9 cellular contexts compared by ENCODE assay signal in genomic region chr19:48203227-48203793, GRCh38. TPM values are rescaled to one million over a fixed set of nuclear protein-coding genes. Genes with fewer than 3 reads are reported as not detected.
DNase-seq lines count a peak whose midpoint lies in the region; ATAC-seq, FAIRE-seq and TF ChIP-seq lines count a peak whose summit lies in the region.
"Had no signal": no experiment of that assay in that cellular context is flagged by ENCODE, and none has a peak within 500 bp of the region (broad histone marks: within the 10 kb centered on the region; RNA-seq: fewer than 3 reads in every experiment).

No MANE protein-coding gene starts in this region.

- H4K20me1 ChIP-seq in HCT116 (ENCODE audit: insufficient read depth), result no peaks in the 10 kb centered on the region
- H4K20me1 ChIP-seq in K562 (replicated peaks; ENCODE audit: control insufficient read depth, insufficient read depth, low read length), result no peaks in the 10 kb centered on the region

- H3K9me2 ChIP-seq in HCT116 (ENCODE audit: insufficient read depth), result no peaks in the 10 kb centered on the region

- no peak for DNase-seq in AG10803 (ENCODE audit: low read depth)
- peak; percentile 24 for DNase-seq in HCT116 (ENCODE audit: low read depth, low spot score)
- DNase-seq in K562 (ENCODE audit: extremely low read depth in 1 of 4, low spot score in 3 of 4), result peak in 1 of 4 experiments; percentile 38
- no peak for DNase-seq in natural killer cell
- no peak for DNase-seq in AG08396 (ENCODE audit: low spot score)
- no peak for DNase-seq in NCI-H1930 (lab: John Stamatoyannopoulos, UW)

- H3K27ac ChIP-seq in HCT116 (ENCODE audit: low read depth, low read length) (peak overlapping the region; percentile 70), K562 (ENCODE audit: extremely low read depth, low read depth, low read length) (peak overlapping the region; percentile 75)

- intact Hi-C loops in HCT116 (cut with micrococcal nuclease), result no loop called here
- intact Hi-C loops in K562 (cut with micrococcal nuclease), result loop anchor here (5.0 kb wide), 1 partner anchor 54 kb away; the partner anchor contains the start of gene CARD8
- intact Hi-C loops in natural killer cell (cut with micrococcal nuclease), result loop anchor here (1.0 kb wide), 1 partner anchor 57 kb away; no protein-coding TSS in a partner anchor

- TF ChIP-seq CTCF in AG10803 (conservative IDR thresholded peaks at IDR 0.05; ENCODE audit: low read length), result no peak
- no peak for TF ChIP-seq CTCF in HCT116 (IDR thresholded peaks at IDR 0.05 in 2 of 3, conservative IDR thresholded peaks at IDR 0.05 in 1 of 3; ENCODE audit: borderline replicate concordance in 1 of 3, insufficient read depth in 1 of 3, low read depth in 2 of 3, low read length in 2 of 3)
- TF ChIP-seq CTCF in K562 (IDR thresholded peaks at IDR 0.05 in 2 of 3, conservative IDR thresholded peaks at IDR 0.05 in 1 of 3; ENCODE audit: insufficient read depth in 2 of 3, low read depth in 1 of 3, low read length in 3 of 3), result no peak
- TF ChIP-seq CTCF in natural killer cell (IDR thresholded peaks at IDR 0.05), result no peak

- H3K79me2 ChIP-seq in HCT116 (ENCODE audit: insufficient read depth, low read length), result 0 out of 2 replicates have a peak, but pooled peaks cover 5% of the 10 kb centered on the region
- H3K79me2 ChIP-seq in K562 (ENCODE audit: control insufficient read depth, insufficient read depth, low read length), result peaks cover 18% of the 10 kb centered on the region

- no peak overlapping the region for H3K4me3 Mint-ChIP-seq in natural killer cell
- H3K4me3 Mint-ChIP-seq: T-helper 1 cell treated with Interleukin-12 subunit alpha and Interleukin-12 subunit beta and Interleukin-4 antibody, amounts not matched to agents 30 μg/mL and 1 μg/mL, for 36 hours had no signal

- H3K27ac Mint-ChIP-seq in natural killer cell, result no peak overlapping the region
- H3K27ac Mint-ChIP-seq: T-helper 1 cell treated with Interleukin-12 subunit alpha and Interleukin-12 subunit beta and Interleukin-4 antibody, amounts not matched to agents 30 μg/mL and 1 μg/mL, for 36 hours had no signal

- H3K4me1 Mint-ChIP-seq in natural killer cell, result peaks cover 8 to 9% of the 10 kb centered on the region in 2 donors

- CTCF ChIA-PET in HCT116 (lab: Charles Lee) (interaction anchor here (1.6 to 2.1 kb wide), 2 partner anchors 9 to 57 kb away, joined by 8 to 14 read pairs; no protein-coding TSS in a partner anchor), K562 (lab: Yijun Ruan, JAX; ENCODE audit: low intra/inter-chr PET ratio) (no interaction called here)

- ATAC-seq in HCT116 (peak; percentile 17; the same call in 1 of the 2 replicates), K562 (no peak), natural killer cell (no peak), GM18858 (IDR thresholded peaks at IDR 0.05; ENCODE audit: unreplicated experiment) (no peak)

- H3K27me3 Mint-ChIP-seq in natural killer cell (ENCODE audit: low read depth in 2 of 2), result no peaks in the 10 kb centered on the region

- BruUV-seq in HCT116 (replicated peaks; lab: Mats Ljungman, UMichigan) (TSS peak; percentile 90), K562 (replicated peaks; lab: Mats Ljungman, UMichigan) (TSS peak; percentile 90)

- H3K9me3 ChIP-seq in HCT116 (ENCODE audit: control insufficient read depth in 1 of 2, insufficient read depth in 1 of 2, low read depth in 1 of 2, low read length in 2 of 2) (no peaks in the 10 kb centered on the region), K562 (replicated peaks; ENCODE audit: control insufficient read depth, insufficient read depth, low read depth, low read length) (no peaks in the 10 kb centered on the region), mononuclear cell (ENCODE audit: low read depth, low read length) (no peaks in the 10 kb centered on the region)

- no peak for TF ChIP-seq RAD21 in HCT116 (IDR thresholded peaks at IDR 0.05; ENCODE audit: low read depth)
- TF ChIP-seq RAD21 in K562 (CRISPR knock-in tag; conservative IDR thresholded peaks at IDR 0.05 in 1 of 2, IDR thresholded peaks at IDR 0.05 in 1 of 2), result peak in 1 of 2 experiments; percentile 4; a peak in 1 of 4 replicates

- H3K36me3 Mint-ChIP-seq in natural killer cell, result no peaks in the 10 kb centered on the region

- H3K4me1 ChIP-seq in HCT116 (ENCODE audit: control insufficient read depth in 1 of 2, insufficient read depth in 2 of 2, low read length in 2 of 2) (peaks cover 9 to 26% of the 10 kb centered on the region in 2 experiments; a peak in 3 of 4 replicates), K562 (replicated peaks in 1 of 2; ENCODE audit: control insufficient read depth in 2 of 2, insufficient read depth in 2 of 2, low read length in 2 of 2) (peaks cover 8 to 17% of the 10 kb centered on the region in 2 experiments; a peak in 3 of 5 replicates), mononuclear cell (ENCODE audit: insufficient read depth, low read length) (peaks cover 37% of the 10 kb centered on the region)

- no peak for FAIRE-seq in K562 (lab: Jason Lieb, UNC)

- peak overlapping the region; percentile 79 for H3K9ac ChIP-seq in HCT116 (ENCODE audit: low read length)
- H3K9ac ChIP-seq in K562 (ENCODE audit: insufficient read depth in 1 of 2, low read depth in 2 of 2, low read length in 2 of 2), result peak overlapping the region; percentile 79 to 91; a peak in 3 of 4 replicates

- H3K9me3 Mint-ChIP-seq in natural killer cell, result no peaks in the 10 kb centered on the region
- H3K9me3 Mint-ChIP-seq: T-helper 1 cell treated with Interleukin-12 subunit alpha and Interleukin-12 subunit beta and Interleukin-4 antibody, amounts not matched to agents 30 μg/mL and 1 μg/mL, for 36 hours had no signal

- H2AFZ ChIP-seq in HCT116 (ENCODE audit: low read depth, low read length, poor library complexity, severe bottlenecking) (peak overlapping the region; percentile 80), K562 (ENCODE audit: low read depth, low read length) (peak overlapping the region; percentile 94)

- TF ChIP-seq POLR2A in HCT116 (IDR thresholded peaks at IDR 0.05; ENCODE audit: borderline replicate concordance, extremely low read depth, insufficient read depth, insufficient read length) (no peak), K562 (conservative IDR thresholded peaks at IDR 0.05) (no peak)

- H3K27me3 ChIP-seq in HCT116 (ENCODE audit: insufficient read depth, low read length) (no peaks in the 10 kb centered on the region), K562 (ENCODE audit: control insufficient read depth in 2 of 2, insufficient read depth in 2 of 2, low read length in 2 of 2) (no peaks in the 10 kb centered on the region), mononuclear cell (ENCODE audit: insufficient read depth, low read length) (no peaks in the 10 kb centered on the region)

- H3K4me2 ChIP-seq in HCT116 (ENCODE audit: low read length) (peak overlapping the region; percentile 88), K562 (ENCODE audit: insufficient read depth, low read length) (peak overlapping the region; percentile 93)

- H3K4me3 ChIP-seq in AG10803 (ENCODE audit: low read length) (peak overlapping the region; percentile 89), HCT116 (replicated peaks in 1 of 2; ENCODE audit: low read depth in 1 of 2, low read length in 2 of 2) (peak overlapping the region; percentile 72 to 91), K562 (peak overlapping the region; percentile 55), mononuclear cell (ENCODE audit: low read length) (peak overlapping the region; percentile 65)

- in situ Hi-C loops in K562 (cut with MboI), result no loop called here

- RAD21 ChIA-PET in HCT116 (lab: Charles Lee; ENCODE audit: low non-redundant PET in 1 of 2, low total read pairs in 2 of 2, uncharacterized antibody in 2 of 2, unreplicated experiment in 2 of 2), result interaction anchor here (0.5 to 1.6 kb wide), 5 partner anchors 26 to 68 kb away, joined by 3 to 5 read pairs (median 4); no protein-coding TSS in a partner anchor

- POLR2A ChIA-PET in HCT116 (lab: Charles Lee) (interaction anchor here (0.6 to 2.9 kb wide), 14 partner anchors 9 to 1870 kb away, joined by 3 to 14 read pairs (median 4); partner anchors contain the start of genes CARD8, LIG1, PLA2G4C and ZSWIM9), K562 (lab: Yijun Ruan, JAX) (interaction anchor here (0.5 to 2.7 kb wide), 23 partner anchors 8 to 1353 kb away, joined by 3 to 24 read pairs (median 3); partner anchors contain the start of genes AP2S1 and CARD8)

- WGBS in K562 (ENCODE audit: insufficient coverage, low coverage, missing lambda C conversion rate), result 4% methylated on average over 5 of the region's 5 CpGs

- no peak for TF ChIP-seq EP300 in K562 (IDR thresholded peaks at IDR 0.05; ENCODE audit: low read length)

- H3K36me3 ChIP-seq in HCT116 (ENCODE audit: control insufficient read depth in 1 of 2, insufficient read depth in 2 of 2, low read length in 2 of 2), result no peaks in the 10 kb centered on the region
- H3K36me3 ChIP-seq in K562 (ENCODE audit: control insufficient read depth, insufficient read depth, low read length), result peaks cover 7% of the 10 kb centered on the region; the same call in 2 of the 3 replicates

- no peaks in the 10 kb centered on the region for H3K9me1 ChIP-seq in K562 (ENCODE audit: control insufficient read depth, insufficient read depth, low read length)

RNA-seq across cellular contexts. Expression of gene ZSWIM9, which starts 32.8 kb away (rescaled TPM):
- 10.2 TPM for total RNA-seq in HCT116 (2021; ENCODE audit: unreplicated experiment)
- polyA plus RNA-seq in HCT116 (2012), result 7.3 and 8.6 TPM in 2 replicates
- 0.35 and 0.74 TPM in 2 replicates for total RNA-seq in K562 (2011; cell fraction: chromatin; rRNA removed; ENCODE audit: low replicate concordance)
- total RNA-seq in K562 (2011; cell fraction: nucleolus; rRNA removed), result 0.53 and 1.0 TPM in 2 replicates
- 0.29 and 1.9 TPM in 2 replicates for total RNA-seq in K562 (2011; cell fraction: nucleoplasm; rRNA removed)
- total RNA-seq in K562 (2014; rRNA removed), result 0.50 and 0.73 TPM in 2 replicates
- 0.11 and 0.13 TPM in 2 replicates for total RNA-seq in K562 (2014; rRNA removed; fragmentation: Illumina TruSeq; extraction: Trizol)
- total RNA-seq in K562 (2015; rRNA removed; fragmentation: Illumina TruSeq; extraction: Trizol), result 0.11 and 0.36 TPM in 2 replicates
- total RNA-seq in K562 (2021), result 1.4 TPM in 2 replicates
- 0.06 and 0.09 TPM in 2 replicates for polyA plus RNA-seq in K562 (2011; rRNA removed)
- polyA plus RNA-seq in K562 (2011; cell fraction: cytosol; rRNA removed), result 0.21 and 0.57 TPM in 2 replicates
- polyA plus RNA-seq in K562 (2011; cell fraction: nucleus; rRNA removed), result 0.15 and 0.51 TPM in 2 replicates
- 1.8 and 2.8 TPM in 2 replicates for polyA plus RNA-seq in K562 (2012)
- 0.33 and 0.58 TPM in 2 replicates for polyA plus RNA-seq in K562 (2014; fragmentation: Illumina TruSeq; extraction: Trizol)
- under 1 TPM in 1 of 2 experiments, not detected in 1; 0.04 TPM for polyA plus RNA-seq in K562 (2014; fragmentation: Nextera tagmentation; extraction: Ambion mirVana)
- polyA plus RNA-seq in K562 (2014; rRNA removed), result 0.82 and 0.94 TPM in 2 replicates
- 0.09 and 0.11 TPM in 2 replicates for polyA minus RNA-seq in K562 (2011; rRNA and poly(A)+ RNA removed)
- polyA minus RNA-seq in K562 (2011; cell fraction: cytosol; rRNA and poly(A)+ RNA removed), result 0.73 and 1.7 TPM in 2 replicates
- 0.40 and 0.44 TPM in 2 replicates for polyA minus RNA-seq in K562 (2011; cell fraction: nucleus; rRNA and poly(A)+ RNA removed)
- 0.73 TPM for total RNA-seq in mononuclear cell
- total RNA-seq in natural killer cell, result 1 to 10 TPM; 4.0 to 7.0 (median 5.4) TPM

RNA-seq across cellular contexts. Expression of gene LIG1, which starts 33.2 kb away (rescaled TPM):
- total RNA-seq in HCT116 (2021; ENCODE audit: unreplicated experiment) (122 TPM), K562 (2014; rRNA removed) (111 and 114 TPM in 2 replicates), K562 (2014; rRNA removed; fragmentation: Illumina TruSeq; extraction: Trizol) (50.7 and 65.3 TPM in 2 replicates), K562 (2015; rRNA removed; fragmentation: Illumina TruSeq; extraction: Trizol) (70.4 and 75.5 TPM in 2 replicates), K562 (2021) (83.0 and 87.6 TPM in 2 replicates), mononuclear cell (24.8 TPM), natural killer cell (10 to 100 TPM; 45.4 to 65.2 (median 57.2) TPM)
- 95.7 and 113 TPM in 2 replicates for polyA plus RNA-seq in HCT116 (2012)
- 141 and 259 TPM in 2 replicates for total RNA-seq in K562 (2011; cell fraction: chromatin; rRNA removed; ENCODE audit: low replicate concordance)
- 126 and 137 TPM in 2 replicates for total RNA-seq in K562 (2011; cell fraction: nucleolus; rRNA removed)
- total RNA-seq in K562 (2011; cell fraction: nucleoplasm; rRNA removed), result 101 and 111 TPM in 2 replicates
- polyA plus RNA-seq in K562 (2011; rRNA removed) (49.9 and 74.6 TPM in 2 replicates), K562 (2014; fragmentation: Illumina TruSeq; extraction: Trizol) (71.1 and 75.8 TPM in 2 replicates), K562 (2014; fragmentation: Nextera tagmentation; extraction: Ambion mirVana) (10 to 100 TPM in 1 of 2 experiments, 1 to 10 TPM in 1; 9.6 to 11.0 TPM), K562 (2014; rRNA removed) (82.1 and 101 TPM in 2 replicates)
- 47.6 and 48.1 TPM in 2 replicates for polyA plus RNA-seq in K562 (2011; cell fraction: cytosol; rRNA removed)
- 197 and 264 TPM in 2 replicates for polyA plus RNA-seq in K562 (2011; cell fraction: nucleus; rRNA removed)
- polyA plus RNA-seq in K562 (2012), result 97.1 and 97.7 TPM in 2 replicates
- 59.9 and 62.9 TPM in 2 replicates for polyA minus RNA-seq in K562 (2011; rRNA and poly(A)+ RNA removed)
- 33.3 and 44.0 TPM in 2 replicates for polyA minus RNA-seq in K562 (2011; cell fraction: cytosol; rRNA and poly(A)+ RNA removed)
- 75.4 and 82.3 TPM in 2 replicates for polyA minus RNA-seq in K562 (2011; cell fraction: nucleus; rRNA and poly(A)+ RNA removed)

RNA-seq across cellular contexts. Expression of gene CARD8, which starts 52.4 kb away (rescaled TPM):
- total RNA-seq in HCT116 (2021; ENCODE audit: unreplicated experiment) (17.5 TPM), K562 (2014; rRNA removed) (9.9 and 11.5 TPM in 2 replicates), K562 (2014; rRNA removed; fragmentation: Illumina TruSeq; extraction: Trizol) (25.2 and 26.4 TPM in 2 replicates), K562 (2015; rRNA removed; fragmentation: Illumina TruSeq; extraction: Trizol) (22.0 and 23.8 TPM in 2 replicates), K562 (2021) (16.0 and 18.6 TPM in 2 replicates), mononuclear cell (46.0 TPM), natural killer cell (100 to 1,000 TPM; 147 to 216 (median 154) TPM)
- 11.4 and 13.7 TPM in 2 replicates for polyA plus RNA-seq in HCT116 (2012)
- total RNA-seq in K562 (2011; cell fraction: chromatin; rRNA removed; ENCODE audit: low replicate concordance), result 58.7 and 125 TPM in 2 replicates
- 30.7 and 35.2 TPM in 2 replicates for total RNA-seq in K562 (2011; cell fraction: nucleolus; rRNA removed)
- total RNA-seq in K562 (2011; cell fraction: nucleoplasm; rRNA removed), result 52.3 and 75.5 TPM in 2 replicates
- polyA plus RNA-seq in K562 (2011; rRNA removed) (16.0 and 20.8 TPM in 2 replicates), K562 (2014; fragmentation: Illumina TruSeq; extraction: Trizol) (18.3 and 25.5 TPM in 2 replicates), K562 (2014; fragmentation: Nextera tagmentation; extraction: Ambion mirVana) (10 to 100 TPM; 17.4 to 18.3 TPM), K562 (2014; rRNA removed) (20.6 and 23.1 TPM in 2 replicates)
- 8.3 and 10.2 TPM in 2 replicates for polyA plus RNA-seq in K562 (2011; cell fraction: cytosol; rRNA removed)
- polyA plus RNA-seq in K562 (2011; cell fraction: nucleus; rRNA removed), result 61.8 and 88.2 TPM in 2 replicates
- 16.8 and 17.4 TPM in 2 replicates for polyA plus RNA-seq in K562 (2012)
- 22.6 and 27.3 TPM in 2 replicates for polyA minus RNA-seq in K562 (2011; rRNA and poly(A)+ RNA removed)
- polyA minus RNA-seq in K562 (2011; cell fraction: cytosol; rRNA and poly(A)+ RNA removed), result 6.9 and 7.1 TPM in 2 replicates
- 27.2 and 38.7 TPM in 2 replicates for polyA minus RNA-seq in K562 (2011; cell fraction: nucleus; rRNA and poly(A)+ RNA removed)
